Comparison of ENCODE assay signal across 8 cellular contexts in genomic region chr11:83063073-83063754, GRCh38. TPM values are rescaled to one million over a fixed set of nuclear protein-coding genes. Genes with fewer than 3 reads are reported as not detected.
A peak's percentile ranks its signal among the peaks of the same experiment; 100 is the strongest.
DNase-seq lines count a peak whose midpoint lies in the region; ATAC-seq and TF ChIP-seq lines count a peak whose summit lies in the region.

No MANE protein-coding gene starts in this region.

- ATAC-seq in psoas muscle: peak; percentile 44 to 80 (median 68)
- no peak for ATAC-seq in aorta (ENCODE audit: low FRiP score)

- H3K36me3 Mint-ChIP-seq in activated CD4-positive, alpha-beta T cell treated with anti-CD3 and anti-CD28 coated beads, Interleukin-2, amount 10 ng/mL, durations not matched to agents 24 days and 14 days (ENCODE audit: low read depth): peaks cover 25% of the 10 kb centered on the region
- peaks cover 14% of the 10 kb centered on the region for H3K36me3 Mint-ChIP-seq in HFFc6 (ENCODE audit: low read depth)

- H3K4me3 ChIP-seq in effector memory CD4-positive, alpha-beta T cell (ENCODE audit: insufficient read depth, low read depth, low read length, poor library complexity, severe bottlenecking): peak overlapping the region; percentile 33
- H3K4me3 ChIP-seq in psoas muscle: peak overlapping the region; percentile 5
- H3K4me3 ChIP-seq in aorta (ENCODE audit: low read length in 2 of 2): peak overlapping the region in 1 of 2 donors; percentile 64

- H3K4me1 ChIP-seq in effector memory CD4-positive, alpha-beta T cell (ENCODE audit: control insufficient read depth, insufficient read depth, low read length, poor library complexity, severe bottlenecking): no peaks in the 10 kb centered on the region
- H3K4me1 ChIP-seq in psoas muscle (peaks cover 49% of the 10 kb centered on the region), aorta (ENCODE audit: control insufficient read depth in 1 of 2, insufficient read depth in 2 of 2, low read length in 2 of 2) (no peaks in the 10 kb centered on the region)

- peak overlapping the region; percentile 78 for H3K4me3 Mint-ChIP-seq in activated CD4-positive, alpha-beta T cell treated with anti-CD3 and anti-CD28 coated beads, Interleukin-2, amount 10 ng/mL, durations not matched to agents 24 days and 14 days
- H3K4me3 Mint-ChIP-seq in HFFc6: peak overlapping the region; percentile 79

- TF ChIP-seq CTCF in HFFc6 (IDR thresholded peaks at IDR 0.05): no peak
- TF ChIP-seq CTCF in psoas muscle (IDR thresholded peaks at IDR 0.05): no peak

- no peaks in the 10 kb centered on the region for H3K27me3 Mint-ChIP-seq in activated CD4-positive, alpha-beta T cell treated with anti-CD3 and anti-CD28 coated beads, Interleukin-2, amount 10 ng/mL, durations not matched to agents 24 days and 14 days
- H3K27me3 Mint-ChIP-seq in HFFc6 (ENCODE audit: insufficient read depth): no peaks in the 10 kb centered on the region

- 15 to 30% (median 15%) methylated on average over 7 of the region's 7 CpGs for WGBS in psoas muscle, 3 donors
- 4 to 8% methylated on average over 7 of the region's 7 CpGs for WGBS in aorta, 2 donors

- no peaks in the 10 kb centered on the region for H3K27me3 ChIP-seq in effector memory CD4-positive, alpha-beta T cell (replicated peaks; ENCODE audit: control insufficient read depth, insufficient read depth, low read length, poor library complexity, severe bottlenecking)
- H3K27me3 ChIP-seq in psoas muscle (ENCODE audit: insufficient read depth in 3 of 3, low read length in 2 of 3): no peaks in the 10 kb centered on the region
- H3K27me3 ChIP-seq in aorta (ENCODE audit: control insufficient read depth in 1 of 2, insufficient read depth in 2 of 2, low read length in 1 of 2): no peaks in the 10 kb centered on the region

- no peaks in the 10 kb centered on the region for H3K36me3 ChIP-seq in effector memory CD4-positive, alpha-beta T cell (ENCODE audit: control insufficient read depth, insufficient read depth, low read length)
- no peaks in the 10 kb centered on the region for H3K36me3 ChIP-seq in psoas muscle (ENCODE audit: insufficient read depth in 1 of 2, low read depth in 1 of 2)
- no peaks in the 10 kb centered on the region for H3K36me3 ChIP-seq in aorta (ENCODE audit: control insufficient read depth in 1 of 2, insufficient read depth in 2 of 2, low read length in 1 of 2)

- H3K9me3 ChIP-seq in effector memory CD4-positive, alpha-beta T cell (ENCODE audit: control insufficient read depth, low read length): no peaks in the 10 kb centered on the region
- H3K9me3 ChIP-seq in psoas muscle (no peaks in the 10 kb centered on the region), aorta (ENCODE audit: control insufficient read depth, low read length) (no peaks in the 10 kb centered on the region)

- H3K27ac Mint-ChIP-seq in activated CD4-positive, alpha-beta T cell treated with anti-CD3 and anti-CD28 coated beads, Interleukin-2, amount 10 ng/mL, durations not matched to agents 24 days and 14 days: peak overlapping the region; percentile 90
- H3K27ac Mint-ChIP-seq in HFFc6: peak overlapping the region; percentile 51

- H3K4me1 Mint-ChIP-seq in activated CD4-positive, alpha-beta T cell treated with anti-CD3 and anti-CD28 coated beads, Interleukin-2, amount 10 ng/mL, durations not matched to agents 24 days and 14 days: peaks cover 24% of the 10 kb centered on the region
- peaks cover 20% of the 10 kb centered on the region for H3K4me1 Mint-ChIP-seq in HFFc6 (ENCODE audit: low read depth)

- peak; percentile 68 for DNase-seq in activated CD4-positive, alpha-beta T cell treated with anti-CD3 and anti-CD28 coated beads, Interleukin-2, amount 10 ng/mL, durations not matched to agents 24 days and 14 days
- no peak for DNase-seq in activated CD4-positive, alpha-beta T cell treated with anti-CD3 and anti-CD28 coated beads, Interleukin-2, amount 50 U/mL, for 4 hours
- DNase-seq in HFFc6 (no peak), NCI-H69 (lab: John Stamatoyannopoulos, UW) (peak; percentile 59), psoas muscle (no peak), aorta (no peak), DMS 273 treated with DMSO at 0.1 percent for 48 hours (lab: John Stamatoyannopoulos, UW) (no peak)
- DNase-seq in effector memory CD4-positive, alpha-beta T cell: no peak

- H3K27ac ChIP-seq in effector memory CD4-positive, alpha-beta T cell (ENCODE audit: insufficient read depth, low read length, poor library complexity, severe bottlenecking): no peak overlapping the region
- H3K27ac ChIP-seq in psoas muscle (no peak overlapping the region), aorta (ENCODE audit: low read depth in 1 of 2, low read length in 2 of 2) (peak overlapping the region in 1 of 2 donors; percentile 44)

- intact Hi-C loops in activated CD4-positive, alpha-beta T cell treated with anti-CD3 and anti-CD28 coated beads, Interleukin-2, amount 10 ng/mL, durations not matched to agents 24 days and 14 days (cut with micrococcal nuclease): loop anchor here (1.0 to 2.0 kb wide), 2 partner anchors 8 to 56 kb away; partner anchors contain the start of gene RAB30
- intact Hi-C loops in psoas muscle (cut with DNase I) (no loop called here), aorta (cut with DNase I) (no loop called here)

- H3K9me3 Mint-ChIP-seq in activated CD4-positive, alpha-beta T cell treated with anti-CD3 and anti-CD28 coated beads, Interleukin-2, amount 10 ng/mL, durations not matched to agents 24 days and 14 days: peaks cover 8% of the 10 kb centered on the region
- H3K9me3 Mint-ChIP-seq in HFFc6: no peaks in the 10 kb centered on the region

RNA-seq across cellular contexts. Expression of gene RAB30, which starts 8.5 kb away (rescaled TPM):
- 13.6 and 15.4 TPM in 2 replicates for total RNA-seq in activated CD4-positive, alpha-beta T cell treated with anti-CD3 and anti-CD28 coated beads, Interleukin-2, amount 10 ng/mL, durations not matched to agents 24 days and 14 days
- 10 to 100 TPM; 17.6 to 22.2 (median 19.4) TPM for total RNA-seq in HFFc6 (2021; fragmentation: NEBNext Ultra II Directional; extraction: Animal tissue kit (Norgen Biotek cat#: 25700))
- 10 to 100 TPM; 15.2 to 89.7 (median 37.6) TPM for total RNA-seq in psoas muscle
- polyA plus RNA-seq in psoas muscle: 10 to 100 TPM in 2 of 3 donors, 1 to 10 TPM in 1; 3.4 to 21.5 (median 13.7) TPM
- total RNA-seq in aorta: 10 to 100 TPM; 20.3 to 44.1 TPM
- polyA plus RNA-seq in aorta: 1 to 10 TPM; 2.9 to 3.7 TPM

Comparison
In these comparisons a context has a peak if more than half of its experiments do, and no peak if none do; other contexts are left out.
1. DNase-seq: peak in activated CD4-positive, alpha-beta T cell treated with anti-CD3 and anti-CD28 coated beads, Interleukin-2, amount 10 ng/mL, durations not matched to agents 24 days and 14 days (single experiment) and NCI-H69 (single experiment); none in activated CD4-positive, alpha-beta T cell treated with anti-CD3 and anti-CD28 coated beads, Interleukin-2, amount 50 U/mL, for 4 hours (0 of 2), HFFc6 (single experiment), effector memory CD4-positive, alpha-beta T cell (0 of 3), psoas muscle (0 of 2), aorta (0 of 2) and DMS 273 treated with DMSO at 0.1 percent for 48 hours (single experiment).